In the genomic region with DNA sequence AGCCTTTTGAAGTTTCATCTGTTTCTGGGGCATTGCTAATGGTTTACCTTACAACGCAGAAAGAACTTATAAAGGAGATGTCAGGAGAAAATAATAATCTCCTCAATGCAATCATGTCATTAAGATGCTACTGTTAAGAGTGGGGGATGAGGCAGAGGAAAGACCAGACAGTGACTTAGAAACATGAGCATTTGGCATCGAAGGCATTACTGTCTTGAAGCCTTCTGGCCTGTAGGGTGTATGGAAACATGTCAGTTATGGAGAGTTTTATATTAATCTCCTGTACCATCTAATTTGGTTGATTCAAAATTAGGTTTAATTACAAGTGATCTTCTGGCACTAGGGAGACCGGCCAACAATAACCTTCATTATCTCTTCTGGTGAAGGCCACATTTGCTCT, we compare ENCODE assay signal across 3 cellular contexts.
TF ChIP-seq lines count a peak whose summit lies in the region.

No MANE protein-coding gene starts in this region.

TF ChIP-seq in SK-N-SH, 30 proteins besides CTCF, POLR2A, EP300 and RAD21:
- TF ChIP-seq SMC3 (IDR thresholded peaks at IDR 0.05; ENCODE audit: low read depth, low read length) (no peak), FOXM1 (IDR thresholded peaks at IDR 0.05; ENCODE audit: low read depth) (no peak), FOSL2 (IDR thresholded peaks at IDR 0.05; ENCODE audit: borderline replicate concordance, low read depth) (no peak), SIN3A (IDR thresholded peaks at IDR 0.05; ENCODE audit: borderline replicate concordance, low read depth, low read length) (no peak), RXRA (IDR thresholded peaks at IDR 0.05; ENCODE audit: borderline replicate concordance, low read depth) (no peak), FOXJ3 (CRISPR knock-in tag; IDR thresholded peaks at IDR 0.05) (no peak), JUND (IDR thresholded peaks at IDR 0.05) (peak; percentile 2; the same call in 1 of the 2 replicates), CHD2 (IDR thresholded peaks at IDR 0.05; ENCODE audit: low read length, partially characterized antibody) (peak; percentile 16), RCOR1 (IDR thresholded peaks at IDR 0.05; ENCODE audit: low read length) (0 out of 2 replicates have a peak, but pooled peaks have one; percentile 3), EZH2phosphoT487 (IDR thresholded peaks at IDR 0.05; ENCODE audit: borderline replicate concordance, low read depth) (no peak), MEF2A (IDR thresholded peaks at IDR 0.05; ENCODE audit: borderline replicate concordance, low read depth) (no peak), TEAD4 (IDR thresholded peaks at IDR 0.05; ENCODE audit: borderline replicate concordance, insufficient read depth) (no peak), NRF1 (IDR thresholded peaks at IDR 0.05; ENCODE audit: low read depth, low read length) (no peak), ELF1 (IDR thresholded peaks at IDR 0.05) (no peak), GABPA (IDR thresholded peaks at IDR 0.05; ENCODE audit: low read depth) (no peak)
- TF ChIP-seq, protein P1, sequence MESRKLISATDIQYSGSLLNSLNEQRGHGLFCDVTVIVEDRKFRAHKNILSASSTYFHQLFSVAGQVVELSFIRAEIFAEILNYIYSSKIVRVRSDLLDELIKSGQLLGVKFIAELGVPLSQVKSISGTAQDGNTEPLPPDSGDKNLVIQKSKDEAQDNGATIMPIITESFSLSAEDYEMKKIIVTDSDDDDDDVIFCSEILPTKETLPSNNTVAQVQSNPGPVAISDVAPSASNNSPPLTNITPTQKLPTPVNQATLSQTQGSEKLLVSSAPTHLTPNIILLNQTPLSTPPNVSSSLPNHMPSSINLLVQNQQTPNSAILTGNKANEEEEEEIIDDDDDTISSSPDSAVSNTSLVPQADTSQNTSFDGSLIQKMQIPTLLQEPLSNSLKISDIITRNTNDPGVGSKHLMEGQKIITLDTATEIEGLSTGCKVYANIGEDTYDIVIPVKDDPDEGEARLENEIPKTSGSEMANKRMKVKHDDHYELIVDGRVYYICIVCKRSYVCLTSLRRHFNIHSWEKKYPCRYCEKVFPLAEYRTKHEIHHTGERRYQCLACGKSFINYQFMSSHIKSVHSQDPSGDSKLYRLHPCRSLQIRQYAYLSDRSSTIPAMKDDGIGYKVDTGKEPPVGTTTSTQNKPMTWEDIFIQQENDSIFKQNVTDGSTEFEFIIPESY (IDR thresholded peaks at IDR 0.05; ENCODE audit: borderline replicate concordance, low read depth), result no peak
- TF ChIP-seq, protein P2, sequence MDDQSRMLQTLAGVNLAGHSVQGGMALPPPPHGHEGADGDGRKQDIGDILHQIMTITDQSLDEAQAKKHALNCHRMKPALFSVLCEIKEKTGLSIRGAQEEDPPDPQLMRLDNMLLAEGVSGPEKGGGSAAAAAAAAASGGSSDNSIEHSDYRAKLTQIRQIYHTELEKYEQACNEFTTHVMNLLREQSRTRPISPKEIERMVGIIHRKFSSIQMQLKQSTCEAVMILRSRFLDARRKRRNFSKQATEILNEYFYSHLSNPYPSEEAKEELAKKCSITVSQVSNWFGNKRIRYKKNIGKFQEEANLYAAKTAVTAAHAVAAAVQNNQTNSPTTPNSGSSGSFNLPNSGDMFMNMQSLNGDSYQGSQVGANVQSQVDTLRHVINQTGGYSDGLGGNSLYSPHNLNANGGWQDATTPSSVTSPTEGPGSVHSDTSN (IDR thresholded peaks at IDR 0.05), result no peak
- TF ChIP-seq, protein P3, sequence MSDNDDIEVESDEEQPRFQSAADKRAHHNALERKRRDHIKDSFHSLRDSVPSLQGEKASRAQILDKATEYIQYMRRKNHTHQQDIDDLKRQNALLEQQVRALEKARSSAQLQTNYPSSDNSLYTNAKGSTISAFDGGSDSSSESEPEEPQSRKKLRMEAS (IDR thresholded peaks at IDR 0.05; ENCODE audit: low read depth), result no peak
- TF ChIP-seq, protein P4, sequence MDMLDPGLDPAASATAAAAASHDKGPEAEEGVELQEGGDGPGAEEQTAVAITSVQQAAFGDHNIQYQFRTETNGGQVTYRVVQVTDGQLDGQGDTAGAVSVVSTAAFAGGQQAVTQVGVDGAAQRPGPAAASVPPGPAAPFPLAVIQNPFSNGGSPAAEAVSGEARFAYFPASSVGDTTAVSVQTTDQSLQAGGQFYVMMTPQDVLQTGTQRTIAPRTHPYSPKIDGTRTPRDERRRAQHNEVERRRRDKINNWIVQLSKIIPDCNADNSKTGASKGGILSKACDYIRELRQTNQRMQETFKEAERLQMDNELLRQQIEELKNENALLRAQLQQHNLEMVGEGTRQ (IDR thresholded peaks at IDR 0.05; ENCODE audit: borderline replicate concordance, low read depth, low read length), result no peak

TF ChIP-seq in SK-N-SH treated with all-trans-retinoic acid at 6 μM for 48 hours, 23 proteins besides CTCF, POLR2A, EP300 and RAD21:
- no peak for TF ChIP-seq ESRRG (CRISPR knock-in tag; IDR thresholded peaks at IDR 0.05)
- TF ChIP-seq GLIS3 (CRISPR knock-in tag; IDR thresholded peaks at IDR 0.05), result no peak
- TF ChIP-seq, protein P5, sequence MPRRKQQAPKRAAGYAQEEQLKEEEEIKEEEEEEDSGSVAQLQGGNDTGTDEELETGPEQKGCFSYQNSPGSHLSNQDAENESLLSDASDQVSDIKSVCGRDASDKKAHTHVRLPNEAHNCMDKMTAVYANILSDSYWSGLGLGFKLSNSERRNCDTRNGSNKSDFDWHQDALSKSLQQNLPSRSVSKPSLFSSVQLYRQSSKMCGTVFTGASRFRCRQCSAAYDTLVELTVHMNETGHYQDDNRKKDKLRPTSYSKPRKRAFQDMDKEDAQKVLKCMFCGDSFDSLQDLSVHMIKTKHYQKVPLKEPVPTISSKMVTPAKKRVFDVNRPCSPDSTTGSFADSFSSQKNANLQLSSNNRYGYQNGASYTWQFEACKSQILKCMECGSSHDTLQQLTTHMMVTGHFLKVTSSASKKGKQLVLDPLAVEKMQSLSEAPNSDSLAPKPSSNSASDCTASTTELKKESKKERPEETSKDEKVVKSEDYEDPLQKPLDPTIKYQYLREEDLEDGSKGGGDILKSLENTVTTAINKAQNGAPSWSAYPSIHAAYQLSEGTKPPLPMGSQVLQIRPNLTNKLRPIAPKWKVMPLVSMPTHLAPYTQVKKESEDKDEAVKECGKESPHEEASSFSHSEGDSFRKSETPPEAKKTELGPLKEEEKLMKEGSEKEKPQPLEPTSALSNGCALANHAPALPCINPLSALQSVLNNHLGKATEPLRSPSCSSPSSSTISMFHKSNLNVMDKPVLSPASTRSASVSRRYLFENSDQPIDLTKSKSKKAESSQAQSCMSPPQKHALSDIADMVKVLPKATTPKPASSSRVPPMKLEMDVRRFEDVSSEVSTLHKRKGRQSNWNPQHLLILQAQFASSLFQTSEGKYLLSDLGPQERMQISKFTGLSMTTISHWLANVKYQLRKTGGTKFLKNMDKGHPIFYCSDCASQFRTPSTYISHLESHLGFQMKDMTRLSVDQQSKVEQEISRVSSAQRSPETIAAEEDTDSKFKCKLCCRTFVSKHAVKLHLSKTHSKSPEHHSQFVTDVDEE (CRISPR knock-in tag; IDR thresholded peaks at IDR 0.05), result no peak; the same call in 1 of the 2 replicates
- TF ChIP-seq, protein P6, sequence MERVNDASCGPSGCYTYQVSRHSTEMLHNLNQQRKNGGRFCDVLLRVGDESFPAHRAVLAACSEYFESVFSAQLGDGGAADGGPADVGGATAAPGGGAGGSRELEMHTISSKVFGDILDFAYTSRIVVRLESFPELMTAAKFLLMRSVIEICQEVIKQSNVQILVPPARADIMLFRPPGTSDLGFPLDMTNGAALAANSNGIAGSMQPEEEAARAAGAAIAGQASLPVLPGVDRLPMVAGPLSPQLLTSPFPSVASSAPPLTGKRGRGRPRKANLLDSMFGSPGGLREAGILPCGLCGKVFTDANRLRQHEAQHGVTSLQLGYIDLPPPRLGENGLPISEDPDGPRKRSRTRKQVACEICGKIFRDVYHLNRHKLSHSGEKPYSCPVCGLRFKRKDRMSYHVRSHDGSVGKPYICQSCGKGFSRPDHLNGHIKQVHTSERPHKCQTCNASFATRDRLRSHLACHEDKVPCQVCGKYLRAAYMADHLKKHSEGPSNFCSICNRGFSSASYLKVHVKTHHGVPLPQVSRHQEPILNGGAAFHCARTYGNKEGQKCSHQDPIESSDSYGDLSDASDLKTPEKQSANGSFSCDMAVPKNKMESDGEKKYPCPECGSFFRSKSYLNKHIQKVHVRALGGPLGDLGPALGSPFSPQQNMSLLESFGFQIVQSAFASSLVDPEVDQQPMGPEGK (CRISPR knock-in tag; IDR thresholded peaks at IDR 0.05; ENCODE audit: borderline replicate concordance), result no peak
- no peak for TF ChIP-seq ZNF8 (CRISPR knock-in tag; IDR thresholded peaks at IDR 0.05)
TF ChIP-seq in SK-N-SH treated with all-trans-retinoic acid at 6 μM for 48 hours: peak in this region for 0.

TF ChIP-seq in GM23338, 12 proteins besides CTCF, POLR2A, EP300 and RAD21 (continues in another document):
- TF ChIP-seq EZH2 (IDR thresholded peaks at IDR 0.05; ENCODE audit: low read depth, unreplicated experiment) (no peak), STAT1 (IDR thresholded peaks at IDR 0.05; ENCODE audit: unreplicated experiment) (no peak), ZNF331 (CRISPR knock-in tag; IDR thresholded peaks at IDR 0.05; ENCODE audit: low read depth) (no peak), ZNF114 (CRISPR knock-in tag; IDR thresholded peaks at IDR 0.05) (no peak), JUNB (IDR thresholded peaks at IDR 0.05; ENCODE audit: unreplicated experiment) (no peak)
- TF ChIP-seq, protein P7, sequence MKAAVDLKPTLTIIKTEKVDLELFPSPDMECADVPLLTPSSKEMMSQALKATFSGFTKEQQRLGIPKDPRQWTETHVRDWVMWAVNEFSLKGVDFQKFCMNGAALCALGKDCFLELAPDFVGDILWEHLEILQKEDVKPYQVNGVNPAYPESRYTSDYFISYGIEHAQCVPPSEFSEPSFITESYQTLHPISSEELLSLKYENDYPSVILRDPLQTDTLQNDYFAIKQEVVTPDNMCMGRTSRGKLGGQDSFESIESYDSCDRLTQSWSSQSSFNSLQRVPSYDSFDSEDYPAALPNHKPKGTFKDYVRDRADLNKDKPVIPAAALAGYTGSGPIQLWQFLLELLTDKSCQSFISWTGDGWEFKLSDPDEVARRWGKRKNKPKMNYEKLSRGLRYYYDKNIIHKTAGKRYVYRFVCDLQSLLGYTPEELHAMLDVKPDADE (IDR thresholded peaks at IDR 0.05), result no peak
- TF ChIP-seq, protein P8, sequence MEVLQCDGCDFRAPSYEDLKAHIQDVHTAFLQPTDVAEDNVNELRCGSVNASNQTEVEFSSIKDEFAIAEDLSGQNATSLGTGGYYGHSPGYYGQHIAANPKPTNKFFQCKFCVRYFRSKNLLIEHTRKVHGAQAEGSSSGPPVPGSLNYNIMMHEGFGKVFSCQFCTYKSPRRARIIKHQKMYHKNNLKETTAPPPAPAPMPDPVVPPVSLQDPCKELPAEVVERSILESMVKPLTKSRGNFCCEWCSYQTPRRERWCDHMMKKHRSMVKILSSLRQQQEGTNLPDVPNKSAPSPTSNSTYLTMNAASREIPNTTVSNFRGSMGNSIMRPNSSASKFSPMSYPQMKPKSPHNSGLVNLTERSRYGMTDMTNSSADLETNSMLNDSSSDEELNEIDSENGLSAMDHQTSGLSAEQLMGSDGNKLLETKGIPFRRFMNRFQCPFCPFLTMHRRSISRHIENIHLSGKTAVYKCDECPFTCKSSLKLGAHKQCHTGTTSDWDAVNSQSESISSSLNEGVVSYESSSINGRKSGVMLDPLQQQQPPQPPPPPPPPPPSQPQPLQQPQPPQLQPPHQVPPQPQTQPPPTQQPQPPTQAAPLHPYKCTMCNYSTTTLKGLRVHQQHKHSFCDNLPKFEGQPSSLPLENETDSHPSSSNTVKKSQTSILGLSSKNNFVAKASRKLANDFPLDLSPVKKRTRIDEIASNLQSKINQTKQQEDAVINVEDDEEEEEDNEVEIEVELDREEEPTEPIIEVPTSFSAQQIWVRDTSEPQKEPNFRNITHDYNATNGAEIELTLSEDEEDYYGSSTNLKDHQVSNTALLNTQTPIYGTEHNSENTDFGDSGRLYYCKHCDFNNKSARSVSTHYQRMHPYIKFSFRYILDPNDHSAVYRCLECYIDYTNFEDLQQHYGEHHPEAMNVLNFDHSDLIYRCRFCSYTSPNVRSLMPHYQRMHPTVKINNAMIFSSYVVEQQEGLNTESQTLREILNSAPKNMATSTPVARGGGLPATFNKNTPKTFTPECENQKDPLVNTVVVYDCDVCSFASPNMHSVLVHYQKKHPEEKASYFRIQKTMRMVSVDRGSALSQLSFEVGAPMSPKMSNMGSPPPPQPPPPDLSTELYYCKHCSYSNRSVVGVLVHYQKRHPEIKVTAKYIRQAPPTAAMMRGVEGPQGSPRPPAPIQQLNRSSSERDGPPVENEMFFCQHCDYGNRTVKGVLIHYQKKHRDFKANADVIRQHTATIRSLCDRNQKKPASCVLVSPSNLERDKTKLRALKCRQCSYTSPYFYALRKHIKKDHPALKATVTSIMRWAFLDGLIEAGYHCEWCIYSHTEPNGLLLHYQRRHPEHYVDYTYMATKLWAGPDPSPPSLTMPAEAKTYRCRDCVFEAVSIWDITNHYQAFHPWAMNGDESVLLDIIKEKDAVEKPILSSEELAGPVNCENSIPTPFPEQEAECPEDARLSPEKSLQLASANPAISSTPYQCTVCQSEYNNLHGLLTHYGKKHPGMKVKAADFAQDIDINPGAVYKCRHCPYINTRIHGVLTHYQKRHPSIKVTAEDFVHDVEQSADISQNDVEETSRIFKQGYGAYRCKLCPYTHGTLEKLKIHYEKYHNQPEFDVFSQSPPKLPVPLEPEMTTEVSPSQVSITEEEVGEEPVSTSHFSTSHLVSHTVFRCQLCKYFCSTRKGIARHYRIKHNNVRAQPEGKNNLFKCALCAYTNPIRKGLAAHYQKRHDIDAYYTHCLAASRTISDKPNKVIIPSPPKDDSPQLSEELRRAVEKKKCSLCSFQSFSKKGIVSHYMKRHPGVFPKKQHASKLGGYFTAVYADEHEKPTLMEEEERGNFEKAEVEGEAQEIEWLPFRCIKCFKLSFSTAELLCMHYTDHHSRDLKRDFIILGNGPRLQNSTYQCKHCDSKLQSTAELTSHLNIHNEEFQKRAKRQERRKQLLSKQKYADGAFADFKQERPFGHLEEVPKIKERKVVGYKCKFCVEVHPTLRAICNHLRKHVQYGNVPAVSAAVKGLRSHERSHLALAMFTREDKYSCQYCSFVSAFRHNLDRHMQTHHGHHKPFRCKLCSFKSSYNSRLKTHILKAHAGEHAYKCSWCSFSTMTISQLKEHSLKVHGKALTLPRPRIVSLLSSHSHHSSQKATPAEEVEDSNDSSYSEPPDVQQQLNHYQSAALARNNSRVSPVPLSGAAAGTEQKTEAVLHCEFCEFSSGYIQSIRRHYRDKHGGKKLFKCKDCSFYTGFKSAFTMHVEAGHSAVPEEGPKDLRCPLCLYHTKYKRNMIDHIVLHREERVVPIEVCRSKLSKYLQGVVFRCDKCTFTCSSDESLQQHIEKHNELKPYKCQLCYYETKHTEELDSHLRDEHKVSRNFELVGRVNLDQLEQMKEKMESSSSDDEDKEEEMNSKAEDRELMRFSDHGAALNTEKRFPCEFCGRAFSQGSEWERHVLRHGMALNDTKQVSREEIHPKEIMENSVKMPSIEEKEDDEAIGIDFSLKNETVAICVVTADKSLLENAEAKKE (CRISPR knock-in tag; IDR thresholded peaks at IDR 0.05), result no peak
